In genomic region chr6:74091794-74092157, GRCh38 we compare ENCODE assay signal across 17 cellular contexts.
DNase-seq lines count a peak whose midpoint lies in the region; ATAC-seq and TF ChIP-seq lines count a peak whose summit lies in the region.
"Had no signal": no experiment of that assay in that cellular context is flagged by ENCODE, and none has a peak within 500 bp of the region (broad histone marks: within the 10 kb centered on the region; RNA-seq: fewer than 3 reads in every experiment).

No MANE protein-coding gene starts in this region.

- no peaks in the 10 kb centered on the region for H3F3A ChIP-seq in GM23248 (ENCODE audit: insufficient read depth)

- H3K27me3 ChIP-seq in GM23248 (replicated peaks; ENCODE audit: insufficient read depth): no peaks in the 10 kb centered on the region
- H3K27me3 ChIP-seq in stomach smooth muscle (ENCODE audit: control insufficient read depth in 1 of 2, insufficient read depth in 2 of 2, low read length in 2 of 2): no peaks in the 10 kb centered on the region
- no peaks in the 10 kb centered on the region for H3K27me3 ChIP-seq in esophagus muscularis mucosa
- H3K27me3 ChIP-seq in uterus: no peaks in the 10 kb centered on the region
- H3K27me3 ChIP-seq: BE2C had no signal

- in situ Hi-C loops in GM23248 (cut with MboI): no loop called here

- no peaks in the 10 kb centered on the region for H3K4me1 ChIP-seq in GM23248 (ENCODE audit: insufficient read depth)
- no peaks in the 10 kb centered on the region for H3K4me1 ChIP-seq in stomach smooth muscle (ENCODE audit: control insufficient read depth, insufficient read depth, low read length)
- H3K4me1 ChIP-seq in esophagus muscularis mucosa: peaks cover 6 to 13% (median 13%) of the 10 kb centered on the region in 4 donors
- H3K4me1 ChIP-seq in uterus: no peaks in the 10 kb centered on the region
- H3K4me1 ChIP-seq: BE2C had no signal

- no peaks in the 10 kb centered on the region for H3K9me2 ChIP-seq in GM23248 (ENCODE audit: insufficient read depth)
- H3K9me2 ChIP-seq: SK-N-SH had no signal

- no peaks in the 10 kb centered on the region for H3K36me3 ChIP-seq in GM23248 (ENCODE audit: low read depth)
- no peaks in the 10 kb centered on the region for H3K36me3 ChIP-seq in SK-N-MC (ENCODE audit: insufficient read depth, low read length)
- no peaks in the 10 kb centered on the region for H3K36me3 ChIP-seq in stomach smooth muscle (ENCODE audit: control insufficient read depth in 2 of 2, insufficient read depth in 2 of 2, low read length in 2 of 2)
- no peaks in the 10 kb centered on the region for H3K36me3 ChIP-seq in esophagus muscularis mucosa
- no peaks in the 10 kb centered on the region for H3K36me3 ChIP-seq in uterus
- H3K36me3 ChIP-seq: BE2C had no signal

- H3K9me3 ChIP-seq in GM23248 (ENCODE audit: low read depth) (no peaks in the 10 kb centered on the region), SK-N-MC (ENCODE audit: low read depth, low read length) (no peaks in the 10 kb centered on the region), stomach smooth muscle (ENCODE audit: control insufficient read depth in 2 of 2, low read length in 2 of 2) (no peaks in the 10 kb centered on the region), esophagus muscularis mucosa (no peaks in the 10 kb centered on the region), uterus (no peaks in the 10 kb centered on the region)
- H3K9me3 ChIP-seq: BE2C, SK-N-SH had no signal

- TF ChIP-seq CTCF in esophagus muscularis mucosa (IDR thresholded peaks at IDR 0.05): no peak
- TF ChIP-seq CTCF in uterus (IDR thresholded peaks at IDR 0.05): no peak

- H3K27ac ChIP-seq in GM23248: no peak overlapping the region
- no peak overlapping the region for H3K27ac ChIP-seq in SK-N-MC
- H3K27ac ChIP-seq in stomach smooth muscle (ENCODE audit: low read length): peak overlapping the region; percentile 64
- H3K27ac ChIP-seq in esophagus muscularis mucosa (replicated peaks in 1 of 4): peak overlapping the region in 1 of 4 donors; percentile 14
- H3K27ac ChIP-seq in uterus: no peak overlapping the region
- H3K27ac ChIP-seq: KMS-11 had no signal

- no peaks in the 10 kb centered on the region for H4K20me1 ChIP-seq in GM23248 (ENCODE audit: insufficient read depth)

- TF ChIP-seq POLR2A in esophagus muscularis mucosa (IDR thresholded peaks at IDR 0.05; ENCODE audit: low read depth) (no peak), uterus (IDR thresholded peaks at IDR 0.05) (no peak)

- H3K4me3 ChIP-seq in GM23248 (no peak overlapping the region), SK-N-MC (peak overlapping the region; percentile 31), stomach smooth muscle (ENCODE audit: low read length in 2 of 2) (peak overlapping the region; percentile 12 to 44), esophagus muscularis mucosa (no peak overlapping the region), uterus (no peak overlapping the region)
- H3K4me3 ChIP-seq: GM12878 had no signal

- no peaks in the 10 kb centered on the region for H3K79me2 ChIP-seq in GM23248 (ENCODE audit: insufficient read depth)

- H2AFZ ChIP-seq in GM23248: peak overlapping the region; percentile 66

- DNase-seq in GM23248: no peak
- DNase-seq in SK-N-MC (ENCODE audit: low read depth, low spot score): no peak
- no peak for DNase-seq in left lobe of liver (ENCODE audit: low spot score)
- DNase-seq in esophagus muscularis mucosa (ENCODE audit: extremely low spot score): no peak
- DNase-seq in uterus: no peak
- DNase-seq: BE2C; CD8-positive, alpha-beta memory T cell; DMS 273 treated with DMSO at 0.1 percent for 48 hours; DMS79; GDM1; NCI-H226; SIG-M5 had no signal

- WGBS in GM23248 (ENCODE audit: low coverage in 1 of 2, low lambda C conversion rate in 2 of 2, missing lambda C conversion rate in 2 of 2), 2 experiments: 51 to 56% methylated on average over 5 of the region's 5 CpGs
- 49% methylated on average over 5 of the region's 5 CpGs for WGBS in esophagus muscularis mucosa

- peak overlapping the region; percentile 33 for H3K4me2 ChIP-seq in GM23248 (ENCODE audit: unreplicated experiment)
- H3K4me2 ChIP-seq: KMS-11, SK-N-SH had no signal

- ATAC-seq in left lobe of liver (peak; percentile 67), HG03159 (IDR thresholded peaks at IDR 0.05; ENCODE audit: unreplicated experiment) (no peak)

- H3K9ac ChIP-seq in GM23248 (no peak overlapping the region), SK-N-MC (ENCODE audit: insufficient read length) (no peak overlapping the region), stomach smooth muscle (ENCODE audit: low read length in 2 of 2) (no peak overlapping the region)
- H3K9ac ChIP-seq: KMS-11, SK-N-SH had no signal

- intact Hi-C loops in esophagus muscularis mucosa (cut with DNase I): loop anchor here (1.0 kb wide), 1 partner anchor 1118 kb away; no protein-coding TSS in a partner anchor
- intact Hi-C loops in uterus (cut with DNase I; ENCODE audit: low total_unique reads): loop anchor here (10.0 kb wide), 1 partner anchor 1123 kb away; no protein-coding TSS in a partner anchor

- no peak for TF ChIP-seq EP300 in esophagus muscularis mucosa (IDR thresholded peaks at IDR 0.05)

Comparison
In these comparisons a context has a peak if more than half of its experiments do, and no peak if none do; other contexts are left out.
1. H3K4me3 ChIP-seq: peak in SK-N-MC (single experiment) and stomach smooth muscle (2 of 2); none in GM23248 (single experiment), esophagus muscularis mucosa (0 of 4) and uterus (0 of 2).